In the genomic region with DNA sequence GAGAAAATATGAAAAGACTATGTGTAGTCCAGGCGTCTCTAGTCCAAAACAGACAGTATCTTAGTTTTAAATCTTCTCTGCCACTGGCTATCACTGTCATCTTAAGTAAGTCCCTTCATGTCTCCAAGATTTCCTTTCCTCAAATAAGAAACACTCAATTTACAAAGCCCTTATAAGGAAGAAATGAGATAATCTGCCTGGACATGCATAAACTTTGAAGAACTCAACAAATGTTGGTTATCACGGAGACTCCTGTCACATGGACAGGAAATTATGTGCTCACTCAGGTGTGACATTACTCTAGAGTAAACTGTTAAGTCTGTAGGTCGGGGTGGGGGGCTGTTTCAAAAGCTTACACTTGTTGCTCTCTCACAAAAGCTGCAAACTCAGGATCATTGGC, we compare ENCODE assay signal across 29 cellular contexts.
"Had no signal": no experiment of that assay in that cellular context is flagged by ENCODE, and none has a peak within 500 bp of the region (broad histone marks: within the 10 kb centered on the region; RNA-seq: fewer than 3 reads in every experiment).

No MANE protein-coding gene starts in this region.

- H3K9me3 ChIP-seq: esophagus muscularis mucosa, heart right ventricle, lower lobe of right lung, ovary, psoas muscle, right lobe of liver, thoracic aorta, tibial nerve, vagina had no signal

- H3K36me3 ChIP-seq: esophagus muscularis mucosa, heart right ventricle, lower lobe of right lung, ovary, right lobe of liver, thoracic aorta, tibial nerve, vagina had no signal

- H3K9me3 Mint-ChIP-seq: memory B cell; naive thymus-derived CD4-positive, alpha-beta T cell; nephron progenitor cell; stimulated activated naive B cell treated with anti-CD40 and anti-IgM and Interleukin-4, amounts not matched to agents 10 μg/mL and 1 μg/mL and 100 μg/mL, for 72 hours; stimulated activated naive CD8-positive, alpha-beta T cell treated with anti-CD3 and anti-CD28 coated beads, Interleukin-15, Interleukin-2, amounts not matched to agents 100 ng/mL and 50 ng/mL, for 24 hours had no signal

- H3K4me1 ChIP-seq: foreskin keratinocyte, lower lobe of right lung, psoas muscle, right lobe of liver, tibial nerve, vagina had no signal

- H3K36me3 Mint-ChIP-seq: memory B cell; stimulated activated naive B cell treated with anti-CD40 and anti-IgM and Interleukin-4, amounts not matched to agents 10 μg/mL and 1 μg/mL and 100 μg/mL, for 72 hours had no signal

- H3K27ac Mint-ChIP-seq: memory B cell; naive thymus-derived CD4-positive, alpha-beta T cell; nephron progenitor cell; stimulated activated naive B cell treated with anti-CD40 and anti-IgM and Interleukin-4, amounts not matched to agents 10 μg/mL and 1 μg/mL and 100 μg/mL, for 72 hours; stimulated activated naive CD8-positive, alpha-beta T cell treated with anti-CD3 and anti-CD28 coated beads, Interleukin-15, Interleukin-2, amounts not matched to agents 100 ng/mL and 50 ng/mL, for 24 hours had no signal

- DNase-seq: dermis blood vessel endothelial cell; effector memory CD4-positive, alpha-beta T cell; glutamatergic neuron; heart right ventricle; hippocampal formation; left colon; left ventricle myocardium superior; lower lobe of right lung; midbrain; naive thymus-derived CD4-positive, alpha-beta T cell; nephron progenitor cell; occipital lobe; ovary; posterior cingulate gyrus; psoas muscle; retina; right lobe of liver; small intestine; stimulated activated CD4-positive, alpha-beta T cell treated with anti-CD3 and anti-CD28 coated beads, Interleukin-15, amount 100 ng/mL, for 24 hours; stimulated activated CD4-positive, alpha-beta T cell treated with anti-CD3 and anti-CD28 coated beads, Interleukin-2, amount 100 ng/mL, for 48 hours; stimulated activated naive B cell treated with anti-CD40 and anti-IgM and Interleukin-4, amounts not matched to agents 10 μg/mL and 1 μg/mL and 100 μg/mL, for 72 hours had no signal

- H3K27me3 ChIP-seq: esophagus muscularis mucosa, foreskin keratinocyte, heart right ventricle, ovary, right lobe of liver, tibial nerve, vagina had no signal

- H3K27ac ChIP-seq: coronary artery, esophagus muscularis mucosa, foreskin keratinocyte, heart right ventricle, lower lobe of right lung, ovary, psoas muscle, right lobe of liver, thoracic aorta, tibial nerve, vagina had no signal

- H3K4me3 ChIP-seq: coronary artery, esophagus muscularis mucosa, heart right ventricle, lower lobe of right lung, ovary, psoas muscle, right lobe of liver, thoracic aorta, tibial nerve, vagina had no signal

- ATAC-seq: foreskin keratinocyte; heart right ventricle; left colon; left ventricle myocardium superior; lower lobe of right lung; naive thymus-derived CD4-positive, alpha-beta T cell; psoas muscle; right lobe of liver; stimulated activated naive B cell treated with anti-CD40 and anti-IgM and Interleukin-4, amounts not matched to agents 10 μg/mL and 1 μg/mL and 100 μg/mL, for 72 hours had no signal
